Comparison of ENCODE assay signal across 15 cellular contexts in genomic region chr2:127048969-127049897, GRCh38. TPM values are rescaled to one million over a fixed set of nuclear protein-coding genes. Genes with fewer than 3 reads are reported as not detected.
A peak's percentile ranks its signal among the peaks of the same experiment; 100 is the strongest.
DNase-seq lines count a peak whose midpoint lies in the region; ATAC-seq, FAIRE-seq and TF ChIP-seq lines count a peak whose summit lies in the region.
"Had no signal": no experiment of that assay in that cellular context is flagged by ENCODE, and none has a peak within 500 bp of the region (broad histone marks: within the 10 kb centered on the region; RNA-seq: fewer than 3 reads in every experiment).

No MANE protein-coding gene starts in this region.

- no peak for FAIRE-seq in kidney (lab: Jason Lieb, UNC)
- FAIRE-seq: A549, pancreas had no signal

- H3K9me3 ChIP-seq in kidney (ENCODE audit: control insufficient read depth in 1 of 2, low read length in 2 of 2) (no peaks in the 10 kb centered on the region), spleen (no peaks in the 10 kb centered on the region), esophagus muscularis mucosa (no peaks in the 10 kb centered on the region)
- H3K9me3 ChIP-seq: A549, pancreas, tibial nerve had no signal

- TF ChIP-seq EP300 in esophagus muscularis mucosa (IDR thresholded peaks at IDR 0.05) = no peak

- TF ChIP-seq CTCF in kidney (IDR thresholded peaks at IDR 0.05; ENCODE audit: borderline replicate concordance, extremely low read depth, insufficient read depth) (no peak), spleen (IDR thresholded peaks at IDR 0.05 in 8 of 11, conservative IDR thresholded peaks at IDR 0.05 in 3 of 11) (no peak), esophagus muscularis mucosa (IDR thresholded peaks at IDR 0.05) (no peak)

- H3K4me1 ChIP-seq in kidney (ENCODE audit: control insufficient read depth in 1 of 2, insufficient read depth in 1 of 2, low read depth in 1 of 2, low read length in 2 of 2) (peaks cover 0 to 12% of the 10 kb centered on the region in 2 donors), spleen (peaks cover 0 to 25% (median 12%) of the 10 kb centered on the region in 6 donors), esophagus muscularis mucosa (peaks cover 3 to 26% (median 18%) of the 10 kb centered on the region in 4 donors)
- H3K4me1 ChIP-seq: pancreas had no signal

- no peak overlapping the region for H3K4me3 ChIP-seq in H7 (ENCODE audit: insufficient read depth, low read depth, low read length)
- H3K4me3 ChIP-seq in kidney (ENCODE audit: low read length in 2 of 2) = no peak overlapping the region
- no peak overlapping the region for H3K4me3 ChIP-seq in spleen
- H3K4me3 ChIP-seq in esophagus muscularis mucosa = no peak overlapping the region
- H3K4me3 ChIP-seq: A549, pancreas, tibial nerve had no signal

- WGBS in spleen, 5 donors = 91 to 95% (median 94%) methylated on average over 4 to 15 of the region's 15 CpGs
- WGBS in esophagus muscularis mucosa = 95% methylated on average over 6 of the region's 15 CpGs

- H3K27me3 Mint-ChIP-seq in activated CD4-positive, alpha-beta T cell treated with anti-CD3 and anti-CD28 coated beads, Interleukin-2, amount 10 ng/mL, durations not matched to agents 7 days and 5 days = no peaks in the 10 kb centered on the region
- H3K27me3 Mint-ChIP-seq: activated T-helper 17 cell treated with anti-CD3 and anti-CD28 coated beads, Interleukin-2, amount 50 U/mL, for 72 hours; brain; CD8-positive, alpha-beta memory T cell had no signal

- H3K9me3 Mint-ChIP-seq in activated CD4-positive, alpha-beta T cell treated with anti-CD3 and anti-CD28 coated beads, Interleukin-2, amount 10 ng/mL, durations not matched to agents 7 days and 5 days = no peaks in the 10 kb centered on the region
- H3K9me3 Mint-ChIP-seq: activated T-helper 17 cell treated with anti-CD3 and anti-CD28 coated beads, Interleukin-2, amount 50 U/mL, for 72 hours; brain; CD8-positive, alpha-beta memory T cell had no signal

- no peak for ATAC-seq in GM21447 (IDR thresholded peaks at IDR 0.05; ENCODE audit: unreplicated experiment)
- no peak for ATAC-seq in HG03342 (IDR thresholded peaks at IDR 0.05; ENCODE audit: unreplicated experiment)

- CTCF ChIA-PET in activated CD4-positive, alpha-beta T cell treated with anti-CD3 and anti-CD28 coated beads, Interleukin-2, amount 10 ng/mL, durations not matched to agents 7 days and 5 days (lab: Charles Lee) = interaction anchor here (0.6 to 1.4 kb wide), 3 partner anchors 9 to 19 kb away, joined by 3 to 6 read pairs (median 4); no protein-coding TSS in a partner anchor

- peak; percentile 1 for DNase-seq in activated CD4-positive, alpha-beta T cell treated with anti-CD3 and anti-CD28 coated beads for 48 hours
- DNase-seq in activated CD4-positive, alpha-beta T cell treated with anti-CD3 and anti-CD28 coated beads, Interleukin-2, amount 10 ng/mL, durations not matched to agents 7 days and 5 days = no peak
- DNase-seq in H7 (peak; percentile 31), kidney (peak; percentile 67), spleen (peak; percentile 70), esophagus muscularis mucosa (ENCODE audit: extremely low spot score) (no peak)

- peaks cover 17% of the 10 kb centered on the region for H3K36me3 Mint-ChIP-seq in activated CD4-positive, alpha-beta T cell treated with anti-CD3 and anti-CD28 coated beads, Interleukin-2, amount 10 ng/mL, durations not matched to agents 7 days and 5 days (ENCODE audit: low read depth)
- H3K36me3 Mint-ChIP-seq: brain had no signal

- intact Hi-C loops in kidney (cut with DNase I) (no loop called here), spleen (cut with DNase I; ENCODE audit: low total_unique reads) (no loop called here), esophagus muscularis mucosa (cut with DNase I) (no loop called here)

- H3K27ac Mint-ChIP-seq in activated CD4-positive, alpha-beta T cell treated with anti-CD3 and anti-CD28 coated beads, Interleukin-2, amount 10 ng/mL, durations not matched to agents 7 days and 5 days = no peak overlapping the region
- H3K27ac Mint-ChIP-seq: activated T-helper 17 cell treated with anti-CD3 and anti-CD28 coated beads, Interleukin-2, amount 50 U/mL, for 72 hours; endodermal cell had no signal

- H3K4me1 Mint-ChIP-seq in activated CD4-positive, alpha-beta T cell treated with anti-CD3 and anti-CD28 coated beads, Interleukin-2, amount 10 ng/mL, durations not matched to agents 7 days and 5 days = peaks cover 7% of the 10 kb centered on the region
- H3K4me1 Mint-ChIP-seq: endodermal cell had no signal

- POLR2A ChIA-PET in activated CD4-positive, alpha-beta T cell treated with anti-CD3 and anti-CD28 coated beads, Interleukin-2, amount 10 ng/mL, durations not matched to agents 7 days and 5 days (lab: Charles Lee) = no interaction called here

- TF ChIP-seq POLR2A in spleen (IDR thresholded peaks at IDR 0.05) (no peak), esophagus muscularis mucosa (IDR thresholded peaks at IDR 0.05; ENCODE audit: low read depth) (no peak)

- no peaks in the 10 kb centered on the region for H3K36me3 ChIP-seq in H7 (replicated peaks; ENCODE audit: control insufficient read depth, insufficient read depth, low read length)
- H3K36me3 ChIP-seq in kidney (ENCODE audit: control insufficient read depth in 1 of 2, insufficient read depth in 2 of 2, low read length in 2 of 2) = peaks cover 0 to 3% of the 10 kb centered on the region in 2 donors
- H3K36me3 ChIP-seq in spleen = peaks cover 6 to 74% (median 24%) of the 10 kb centered on the region in 6 donors
- H3K36me3 ChIP-seq in esophagus muscularis mucosa = peaks cover 0 to 31% (median 11%) of the 10 kb centered on the region in 4 donors
- H3K36me3 ChIP-seq: pancreas had no signal

- H3K27ac ChIP-seq in kidney (ENCODE audit: low read depth in 2 of 2, low read length in 2 of 2) (no peak overlapping the region), spleen (no peak overlapping the region), esophagus muscularis mucosa (replicated peaks in 1 of 4) (no peak overlapping the region)
- H3K27ac ChIP-seq: pancreas had no signal

- no peak overlapping the region for H3K9ac ChIP-seq in kidney (ENCODE audit: low read length in 2 of 2)

- no peak overlapping the region for H3K4me3 Mint-ChIP-seq in activated CD4-positive, alpha-beta T cell treated with anti-CD3 and anti-CD28 coated beads, Interleukin-2, amount 10 ng/mL, durations not matched to agents 7 days and 5 days
- H3K4me3 Mint-ChIP-seq: activated T-helper 17 cell treated with anti-CD3 and anti-CD28 coated beads, Interleukin-2, amount 50 U/mL, for 72 hours; brain; CD8-positive, alpha-beta memory T cell; endodermal cell had no signal

- no peaks in the 10 kb centered on the region for H3K27me3 ChIP-seq in H7 (ENCODE audit: control insufficient read depth, insufficient read depth, low read length)
- no peaks in the 10 kb centered on the region for H3K27me3 ChIP-seq in spleen (replicated peaks in 1 of 7)
- no peaks in the 10 kb centered on the region for H3K27me3 ChIP-seq in esophagus muscularis mucosa
- H3K27me3 ChIP-seq: pancreas, tibial nerve had no signal

RNA-seq across cellular contexts. Expression of gene BIN1, which starts 57.7 kb away (rescaled TPM):
- total RNA-seq in activated CD4-positive, alpha-beta T cell treated with anti-CD3 and anti-CD28 coated beads, Interleukin-2, amount 10 ng/mL, durations not matched to agents 7 days and 5 days = 100 to 1,000 TPM; 140 to 148 TPM
- 26.0 and 31.6 TPM in 2 replicates for total RNA-seq in H7 (2014; rRNA removed; shearing (Covaris generic))
- total RNA-seq in kidney (121 TPM), spleen (100 to 1,000 TPM in 2 of 7 donors, 10 to 100 TPM in 5; 60.0 to 123 (median 68.8) TPM), esophagus muscularis mucosa (10 to 100 TPM; 32.4 to 78.2 (median 50.2) TPM)
- polyA plus RNA-seq in kidney (ENCODE audit: insufficient read depth, low read depth, low replicate concordance) (167 TPM), spleen (100 to 1,000 TPM in 1 of 3 donors, 10 to 100 TPM in 2; 57.2 to 106 (median 71.9) TPM)

Comparison
In these comparisons a context has a peak if more than half of its experiments do, and no peak if none do; other contexts are left out.
1. DNase-seq: peak in activated CD4-positive, alpha-beta T cell treated with anti-CD3 and anti-CD28 coated beads for 48 hours (single experiment), H7 (single experiment), kidney (single experiment) and spleen (single experiment); none in activated CD4-positive, alpha-beta T cell treated with anti-CD3 and anti-CD28 coated beads, Interleukin-2, amount 10 ng/mL, durations not matched to agents 7 days and 5 days (single experiment) and esophagus muscularis mucosa (single experiment).